In the genomic region with DNA sequence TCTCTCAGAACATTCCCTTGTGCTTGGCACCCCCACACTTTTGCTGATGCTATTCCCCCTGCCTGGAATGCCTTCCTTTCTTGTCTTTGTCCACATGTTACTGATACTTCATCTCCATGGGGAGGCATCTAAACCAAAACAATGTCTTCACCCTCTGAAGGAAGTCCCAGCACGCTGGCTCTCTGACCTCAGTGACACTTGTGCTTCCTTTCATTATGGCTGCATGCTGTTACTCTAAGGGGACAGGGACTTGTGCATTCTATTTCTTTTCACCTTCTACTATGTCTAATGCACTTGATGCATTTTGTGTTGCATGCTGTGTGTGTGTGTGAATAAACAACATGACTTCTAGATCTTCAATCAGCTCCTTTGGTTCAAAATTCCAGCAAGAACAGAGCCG, we compare ENCODE assay signal across 17 cellular contexts. TPM values are rescaled to one million over a fixed set of nuclear protein-coding genes. Genes with fewer than 3 reads are reported as not detected.
DNase-seq lines count a peak whose midpoint lies in the region; ATAC-seq and TF ChIP-seq lines count a peak whose summit lies in the region.
"Had no signal": no experiment of that assay in that cellular context is flagged by ENCODE, and none has a peak within 500 bp of the region (broad histone marks: within the 10 kb centered on the region; RNA-seq: fewer than 3 reads in every experiment).

No MANE protein-coding gene starts in this region.

- no peaks in the 10 kb centered on the region for H3F3A ChIP-seq in GM23338 (replicated peaks; ENCODE audit: low read depth)

- H3K9ac ChIP-seq in HCT116 (ENCODE audit: low read length) = no peak overlapping the region
- H3K9ac ChIP-seq in trophoblast cell (ENCODE audit: low read length) = no peak overlapping the region

- no TSS peak for BruUV-seq in HCT116 (replicated peaks; lab: Mats Ljungman, UMichigan)

- H2BK5ac ChIP-seq in trophoblast cell (ENCODE audit: low read depth, low read length, poor library complexity) = no peak overlapping the region

- H3K4me1 ChIP-seq in GM23338 (ENCODE audit: insufficient read depth) (no peaks in the 10 kb centered on the region), HCT116 (ENCODE audit: control insufficient read depth in 1 of 2, insufficient read depth in 2 of 2, low read length in 2 of 2) (no peaks in the 10 kb centered on the region), trophoblast cell (ENCODE audit: control insufficient read depth in 1 of 2, insufficient read depth in 2 of 2, low read length in 2 of 2) (no peaks in the 10 kb centered on the region)
- H3K4me1 ChIP-seq: Caco-2, HAP-1 had no signal

- RAD21 ChIA-PET in HCT116 (lab: Charles Lee; ENCODE audit: low non-redundant PET in 1 of 2, low total read pairs in 2 of 2, uncharacterized antibody in 2 of 2, unreplicated experiment in 2 of 2) = no interaction called here

- TF ChIP-seq RAD21 in HCT116 (IDR thresholded peaks at IDR 0.05; ENCODE audit: low read depth) = no peak

- no peak overlapping the region for H2AK5ac ChIP-seq in trophoblast cell (ENCODE audit: low read length)

- H2AFZ ChIP-seq in GM23338 (no peak overlapping the region), HCT116 (ENCODE audit: low read depth, low read length, poor library complexity, severe bottlenecking) (no peak overlapping the region), trophoblast cell (ENCODE audit: insufficient read depth, low read length, poor library complexity) (no peak overlapping the region)

- no peaks in the 10 kb centered on the region for H3K79me1 ChIP-seq in trophoblast cell (ENCODE audit: low read length)

- no peak overlapping the region for H4K91ac ChIP-seq in trophoblast cell (ENCODE audit: low read depth, low read length)

- no peak for ATAC-seq in GM23338
- no peak for ATAC-seq in HCT116
- no peak for ATAC-seq in HG03354 (IDR thresholded peaks at IDR 0.05; ENCODE audit: poor library complexity, severe bottlenecking, unreplicated experiment)
- ATAC-seq: K562 had no signal

- H3K4me3 ChIP-seq in GM23338 = no peak overlapping the region
- H3K4me3 ChIP-seq in HCT116 (replicated peaks in 1 of 2; ENCODE audit: low read depth in 1 of 2, low read length in 2 of 2) = no peak overlapping the region
- no peak overlapping the region for H3K4me3 ChIP-seq in trophoblast cell (ENCODE audit: low read depth, low read length)
- H3K4me3 ChIP-seq: HAP-1, K562 had no signal

- CTCF ChIA-PET in HCT116 (lab: Charles Lee) = no interaction called here

- H3K4me2 ChIP-seq in GM23338 (no peak overlapping the region), HCT116 (ENCODE audit: low read length) (no peak overlapping the region), trophoblast cell (ENCODE audit: low read length) (no peak overlapping the region)

- no peaks in the 10 kb centered on the region; the same call in 2 of the 3 replicates for H3K4me1 Mint-ChIP-seq in GM23338
- H3K4me1 Mint-ChIP-seq: CD4-positive, CD25-positive, alpha-beta regulatory T cell had no signal

- H3K79me2 ChIP-seq in GM23338 (replicated peaks; ENCODE audit: insufficient read depth) = no peaks in the 10 kb centered on the region
- H3K79me2 ChIP-seq in HCT116 (ENCODE audit: insufficient read depth, low read length) = no peaks in the 10 kb centered on the region
- H3K79me2 ChIP-seq in trophoblast cell (ENCODE audit: control insufficient read depth, insufficient read depth, low read length, poor library complexity) = no peaks in the 10 kb centered on the region

- no peak overlapping the region for H3K18ac ChIP-seq in trophoblast cell (ENCODE audit: low read length)

- H3K9me2 ChIP-seq in GM23338 (ENCODE audit: insufficient read depth) = no peaks in the 10 kb centered on the region
- no peaks in the 10 kb centered on the region for H3K9me2 ChIP-seq in HCT116 (ENCODE audit: insufficient read depth)

- no CpG with 5 or more reads among the region's 2 CpGs for WGBS in trophoblast cell (ENCODE audit: extremely low coverage, insufficient coverage, insufficient read length)

- no peak overlapping the region for H3K4me3 Mint-ChIP-seq in GM23338
- H3K4me3 Mint-ChIP-seq: CD4-positive, CD25-positive, alpha-beta regulatory T cell had no signal

- no peaks in the 10 kb centered on the region for H3K36me3 ChIP-seq in GM23338 (ENCODE audit: insufficient read depth)
- H3K36me3 ChIP-seq in HCT116 (ENCODE audit: control insufficient read depth in 1 of 2, insufficient read depth in 2 of 2, low read length in 2 of 2) = no peaks in the 10 kb centered on the region
- H3K36me3 ChIP-seq in trophoblast cell (ENCODE audit: control insufficient read depth in 1 of 2, insufficient read depth in 2 of 2, low read length in 2 of 2) = no peaks in the 10 kb centered on the region
- H3K36me3 ChIP-seq: BE2C, HAP-1 had no signal

- no peak overlapping the region for H3K4ac ChIP-seq in trophoblast cell (ENCODE audit: low read depth, low read length)

- H3K9me3 ChIP-seq in HCT116 (ENCODE audit: control insufficient read depth in 1 of 2, insufficient read depth in 1 of 2, low read depth in 1 of 2, low read length in 2 of 2) = peaks cover 0 to 8% of the 10 kb centered on the region in 2 experiments; a peak in 1 of 4 replicates
- no peaks in the 10 kb centered on the region for H3K9me3 ChIP-seq in trophoblast cell (ENCODE audit: insufficient read depth, low read depth, low read length)
- H3K9me3 ChIP-seq: BE2C, Caco-2, HAP-1 had no signal

- intact Hi-C loops in HCT116 (cut with micrococcal nuclease) = no loop called here

- peaks cover under 1% of the 10 kb centered on the region; the same call in 1 of the 3 replicates for H3K36me3 Mint-ChIP-seq in GM23338 (ENCODE audit: low read depth)

- H4K8ac ChIP-seq in trophoblast cell (ENCODE audit: low read depth, low read length) = no peak overlapping the region

- TF ChIP-seq CTCF in GM23338 (conservative IDR thresholded peaks at IDR 0.05; ENCODE audit: low read depth in 2 of 2) (no peak), HCT116 (IDR thresholded peaks at IDR 0.05 in 2 of 3, conservative IDR thresholded peaks at IDR 0.05 in 1 of 3; ENCODE audit: borderline replicate concordance in 1 of 3, insufficient read depth in 1 of 3, low read depth in 2 of 3, low read length in 2 of 3) (no peak)

- peaks cover 2% of the 10 kb centered on the region for H3K27me3 Mint-ChIP-seq in GM23338 (ENCODE audit: insufficient read depth, low read depth, poor library complexity)
- H3K27me3 Mint-ChIP-seq: CD4-positive, CD25-positive, alpha-beta regulatory T cell had no signal

- POLR2A ChIA-PET in HCT116 (lab: Charles Lee) = no interaction called here

- no peak for TF ChIP-seq POLR2A in HCT116 (IDR thresholded peaks at IDR 0.05; ENCODE audit: borderline replicate concordance, extremely low read depth, insufficient read depth, insufficient read length)

- no peak overlapping the region for H2BK12ac ChIP-seq in trophoblast cell (ENCODE audit: low read length)

- H3K14ac ChIP-seq in trophoblast cell (ENCODE audit: low read length) = no peak overlapping the region

- no peak overlapping the region for H3K27ac Mint-ChIP-seq in GM23338
- H3K27ac Mint-ChIP-seq: CD4-positive, CD25-positive, alpha-beta regulatory T cell had no signal

- H4K12ac ChIP-seq in trophoblast cell (ENCODE audit: low read depth, low read length) = no peak overlapping the region

- H3K27me3 ChIP-seq in GM23338 (ENCODE audit: insufficient read depth) (no peaks in the 10 kb centered on the region), HCT116 (ENCODE audit: insufficient read depth, low read length) (no peaks in the 10 kb centered on the region), trophoblast cell (ENCODE audit: insufficient read depth, low read length) (no peaks in the 10 kb centered on the region)
- H3K27me3 ChIP-seq: BE2C had no signal

- H3K9me3 Mint-ChIP-seq in GM23338 = peaks cover 3% of the 10 kb centered on the region; the same call in 1 of the 3 replicates

- no peak overlapping the region for H3K23ac ChIP-seq in trophoblast cell (ENCODE audit: low read length)

- no peak for DNase-seq in GM23338 (ENCODE audit: low spot score)
- DNase-seq in HCT116 (ENCODE audit: low read depth, low spot score) = no peak
- no peak for DNase-seq in trophoblast cell
- DNase-seq: ACHN; BE2C; C1 segment of cervical spinal cord; Caco-2; CD4-positive, CD25-positive, alpha-beta regulatory T cell; DMS79; GDM1; IMR-90 had no signal

- H3K27ac ChIP-seq in GM23338 (ENCODE audit: low read depth) (0 out of 2 replicates have a peak overlapping the region, but pooled peaks have one; percentile 65), HCT116 (ENCODE audit: low read depth, low read length) (no peak overlapping the region), cingulate gyrus (ENCODE audit: low read depth, low read length) (peak overlapping the region; percentile 77), temporal lobe (ENCODE audit: low read depth, low read length) (peak overlapping the region; percentile 25), trophoblast cell (ENCODE audit: low read depth, low read length) (no peak overlapping the region)
- H3K27ac ChIP-seq: HL-60 had no signal

- H4K20me1 ChIP-seq in GM23338 (replicated peaks; ENCODE audit: insufficient read depth) = no peaks in the 10 kb centered on the region; the same call in 1 of the 2 replicates
- H4K20me1 ChIP-seq in HCT116 (ENCODE audit: insufficient read depth) = no peaks in the 10 kb centered on the region

- no peak overlapping the region for H2BK120ac ChIP-seq in trophoblast cell (ENCODE audit: insufficient read depth, low read length, poor library complexity)

TF ChIP-seq in GM23338, 12 proteins besides CTCF, POLR2A, EP300 and RAD21 (continues in another document):
- TF ChIP-seq, protein P1, sequence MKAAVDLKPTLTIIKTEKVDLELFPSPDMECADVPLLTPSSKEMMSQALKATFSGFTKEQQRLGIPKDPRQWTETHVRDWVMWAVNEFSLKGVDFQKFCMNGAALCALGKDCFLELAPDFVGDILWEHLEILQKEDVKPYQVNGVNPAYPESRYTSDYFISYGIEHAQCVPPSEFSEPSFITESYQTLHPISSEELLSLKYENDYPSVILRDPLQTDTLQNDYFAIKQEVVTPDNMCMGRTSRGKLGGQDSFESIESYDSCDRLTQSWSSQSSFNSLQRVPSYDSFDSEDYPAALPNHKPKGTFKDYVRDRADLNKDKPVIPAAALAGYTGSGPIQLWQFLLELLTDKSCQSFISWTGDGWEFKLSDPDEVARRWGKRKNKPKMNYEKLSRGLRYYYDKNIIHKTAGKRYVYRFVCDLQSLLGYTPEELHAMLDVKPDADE (IDR thresholded peaks at IDR 0.05) = no peak

TF ChIP-seq in HCT116, 20 proteins besides CTCF, POLR2A, EP300 and RAD21:
- TF ChIP-seq ELF1 (IDR thresholded peaks at IDR 0.05; ENCODE audit: borderline replicate concordance, low read depth) = no peak
- TF ChIP-seq FOSL1 (IDR thresholded peaks at IDR 0.05; ENCODE audit: low read depth) = no peak
- TF ChIP-seq YY1 (IDR thresholded peaks at IDR 0.05; ENCODE audit: extremely low read depth, insufficient replicate concordance, low read depth, low read length) = peak; percentile 8
- TF ChIP-seq EZH2 (IDR thresholded peaks at IDR 0.05) = no peak
TF ChIP-seq in HCT116: peak in this region for 1.

RNA-seq across cellular contexts. Expression of a gene that starts 24.6 kb away (rescaled TPM):
- 10.7 and 11.8 TPM in 2 replicates for total RNA-seq in GM23338 (2014; rRNA removed; shearing (Covaris generic))
- 2.9 and 3.3 TPM in 2 replicates for polyA plus RNA-seq in GM23338 (2016; fragmentation: Nextera tagmentation; extraction: Ambion mirVana)
- total RNA-seq in HCT116 (2021; ENCODE audit: unreplicated experiment) = 0.96 TPM
- 0.19 and 0.39 TPM in 2 replicates for polyA plus RNA-seq in HCT116 (2012)
- 56.1 TPM for total RNA-seq in temporal lobe
- polyA plus RNA-seq in trophoblast cell (2013) = 2.1 TPM in 2 replicates
- total RNA-seq: K562 had no signal
- polyA plus RNA-seq: K562 had no signal

Comparison
In these comparisons a context has a peak if more than half of its experiments do, and no peak if none do; other contexts are left out.
1. H3K27ac ChIP-seq: peak in GM23338 (single experiment), cingulate gyrus (single experiment) and temporal lobe (single experiment); none in HCT116 (single experiment) and trophoblast cell (single experiment).